12 cellular contexts compared by ENCODE assay signal in the genomic region with DNA sequence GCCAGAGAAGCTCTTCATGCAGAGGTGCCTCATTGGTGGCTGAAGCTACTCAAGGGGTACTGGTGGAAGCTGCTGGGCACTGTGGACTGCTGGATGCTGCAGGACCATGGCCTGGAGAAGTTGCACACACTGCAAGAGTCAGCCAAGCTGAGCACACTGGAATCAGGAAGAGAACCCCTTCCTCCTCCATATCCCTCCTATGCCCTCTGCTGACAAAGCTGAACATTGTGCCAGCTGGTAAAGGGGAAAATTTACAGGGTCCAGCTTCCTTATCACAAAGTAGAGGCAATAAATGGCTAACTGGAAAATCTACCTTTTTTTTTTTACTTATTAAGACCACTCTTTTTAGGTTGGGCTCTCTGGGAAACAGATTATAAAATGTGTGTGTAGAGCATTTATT.
A peak's percentile ranks its signal among the peaks of the same experiment; 100 is the strongest.
DNase-seq lines count a peak whose midpoint lies in the region; ATAC-seq and TF ChIP-seq lines count a peak whose summit lies in the region.
"Had no signal": no experiment of that assay in that cellular context is flagged by ENCODE, and none has a peak within 500 bp of the region (broad histone marks: within the 10 kb centered on the region; RNA-seq: fewer than 3 reads in every experiment).

No MANE protein-coding gene starts in this region.

- DNase-seq in AG04449 (ENCODE audit: low read depth, low spot score) (no peak), EH (ENCODE audit: low read depth) (peak; percentile 9), NCI-H524 treated with DMSO at 0.1 percent for 48 hours (lab: John Stamatoyannopoulos, UW) (peak; percentile 14), choroid plexus epithelial cell (ENCODE audit: low read depth) (peak; percentile 40), DMS79 (lab: John Stamatoyannopoulos, UW) (no peak), HUDEP-2 (lab: John Stamatoyannopoulos, UW; ENCODE audit: unreplicated experiment in 76 of 76) (no peak)
- DNase-seq: activated CD8-positive, alpha-beta T cell treated with anti-CD3 and anti-CD28 coated beads, Interleukin-2, amount 10 ng/mL, durations not matched to agents 7 days and 5 days; erythroblast; NCI-H2029 treated with DMSO at 0.1 percent for 48 hours; stimulated activated naive B cell treated with anti-CD40 and anti-IgM and Interleukin-4, amounts not matched to agents 10 μg/mL and 1 μg/mL and 100 μg/mL, for 72 hours had no signal

- H3K4me3 ChIP-seq in AG04449 (ENCODE audit: low read depth, low read length) = no peak overlapping the region
- H3K4me3 ChIP-seq in choroid plexus epithelial cell (ENCODE audit: low read depth, low read length) = no peak overlapping the region

- CTCF ChIA-PET in AG04449 (lab: Yijun Ruan, JAX) = interaction anchor here (0.6 to 2.0 kb wide), 2 partner anchors 62 to 282 kb away, joined by 4 to 8 read pairs; no protein-coding TSS in a partner anchor

- POLR2A ChIA-PET in AG04449 (lab: Yijun Ruan, JAX) = no interaction called here

- ATAC-seq in HG02763 (IDR thresholded peaks at IDR 0.05; ENCODE audit: unreplicated experiment) (no peak), GM21390 (IDR thresholded peaks at IDR 0.05; ENCODE audit: unreplicated experiment) (no peak)
- ATAC-seq: activated CD8-positive, alpha-beta T cell treated with anti-CD3 and anti-CD28 coated beads, Interleukin-2, amount 10 ng/mL, durations not matched to agents 7 days and 5 days; stimulated activated naive B cell treated with anti-CD40 and anti-IgM and Interleukin-4, amounts not matched to agents 10 μg/mL and 1 μg/mL and 100 μg/mL, for 72 hours had no signal

- TF ChIP-seq CTCF in AG04449 (IDR thresholded peaks at IDR 0.05; ENCODE audit: insufficient read depth, low read length, missing control alignments) = peak; percentile 11
- TF ChIP-seq CTCF in choroid plexus epithelial cell (conservative IDR thresholded peaks at IDR 0.05; ENCODE audit: low read depth, low read length) = peak; percentile 56

Comparison
In these comparisons a context has a peak if more than half of its experiments do, and no peak if none do; other contexts are left out.
1. DNase-seq: peak in EH (single experiment), NCI-H524 treated with DMSO at 0.1 percent for 48 hours (single experiment) and choroid plexus epithelial cell (single experiment); none in AG04449 (single experiment), DMS79 (single experiment) and HUDEP-2 (0 of 76).